13 cellular contexts compared by ENCODE assay signal in the genomic region with DNA sequence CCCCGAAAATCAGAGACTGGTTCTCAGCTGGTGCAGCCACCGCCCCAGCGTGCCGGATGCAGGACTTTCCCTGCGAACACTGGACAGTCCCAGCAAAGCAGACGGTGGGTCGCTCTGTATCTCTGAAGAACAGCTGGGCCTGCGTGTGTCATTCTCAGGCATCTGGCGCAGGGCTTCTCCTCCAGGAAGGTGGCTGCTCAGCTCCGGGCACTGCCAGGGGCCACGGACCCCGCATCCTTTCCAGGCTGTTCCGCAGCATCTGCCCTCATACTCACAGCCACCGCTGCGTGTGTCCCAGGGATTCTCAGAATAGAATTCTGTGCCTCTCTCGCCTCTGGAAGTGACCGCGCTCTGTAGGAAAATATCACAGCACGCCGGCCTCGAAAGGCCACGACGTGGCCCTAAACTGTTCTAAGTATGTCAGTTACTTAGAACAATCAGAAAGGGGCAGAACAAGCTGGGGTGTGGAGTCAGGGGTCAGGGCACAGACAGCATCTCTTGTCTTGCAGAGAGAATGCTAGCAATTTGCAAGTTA. TPM values are rescaled to one million over a fixed set of nuclear protein-coding genes. Genes with fewer than 3 reads are reported as not detected.
A peak's percentile ranks its signal among the peaks of the same experiment; 100 is the strongest.
DNase-seq lines count a peak whose midpoint lies in the region; ATAC-seq, FAIRE-seq and TF ChIP-seq lines count a peak whose summit lies in the region.
"Not testable (repeated sequence)": the region's sequence is repeated elsewhere in the genome, so short reads cannot be mapped to it uniquely, and the experiment has no call there.
"Had no signal": no experiment of that assay in that cellular context is flagged by ENCODE, and none has a peak within 500 bp of the region (broad histone marks: within the 10 kb centered on the region; RNA-seq: fewer than 3 reads in every experiment).

No MANE protein-coding gene starts in this region.

- peak; percentile 21 for DNase-seq in H7
- DNase-seq in activated CD8-positive, alpha-beta T cell treated with anti-CD3 and anti-CD28 coated beads, Interleukin-2, amount 10 ng/mL, durations not matched to agents 7 days and 5 days: peak; percentile 19
- DNase-seq in ecto neural progenitor cell (ENCODE audit: low spot score): peak; percentile 45
- DNase-seq in kidney: peak; percentile 59
- peak; percentile 25 for DNase-seq in stimulated activated CD8-positive, alpha-beta memory T cell treated with anti-CD3 and anti-CD28 coated beads, Interleukin-4, amount 100 ng/mL, for 48 hours
- not testable (repeated sequence) for DNase-seq in urothelium cell line (ENCODE audit: low spot score)

- POLR2A ChIA-PET in activated CD8-positive, alpha-beta T cell treated with anti-CD3 and anti-CD28 coated beads, Interleukin-2, amount 10 ng/mL, durations not matched to agents 7 days and 5 days (lab: Charles Lee): not testable (repeated sequence)

- not testable (repeated sequence) for H3K9me3 ChIP-seq in BLaER1 treated with 17β-estradiol and CSF1 and Interleukin-3, amounts not matched to agents 10 nM and 100 nM (replicated peaks in 1 of 11); kidney (ENCODE audit: control insufficient read depth in 1 of 2, low read length in 2 of 2)

- TF ChIP-seq CTCF in kidney (IDR thresholded peaks at IDR 0.05; ENCODE audit: borderline replicate concordance, extremely low read depth, insufficient read depth): not testable (repeated sequence)

- not testable (repeated sequence) for H3K36me3 Mint-ChIP-seq in activated CD8-positive, alpha-beta T cell treated with anti-CD3 and anti-CD28 coated beads, Interleukin-2, amount 10 ng/mL, durations not matched to agents 7 days and 5 days (ENCODE audit: low read depth); activated T-helper 17 cell treated with anti-CD3 and anti-CD28 coated beads, Interleukin-2, amount 50 U/mL, for 72 hours (ENCODE audit: low read depth)

- not testable (repeated sequence) for H3K4me3 Mint-ChIP-seq in activated CD8-positive, alpha-beta T cell treated with anti-CD3 and anti-CD28 coated beads, Interleukin-2, amount 10 ng/mL, durations not matched to agents 7 days and 5 days
- H3K4me3 Mint-ChIP-seq in activated T-helper 17 cell treated with anti-CD3 and anti-CD28 coated beads, Interleukin-2, amount 50 U/mL, for 72 hours: peak overlapping the region; percentile 78

- H3K4me1 ChIP-seq in BLaER1 treated with 17β-estradiol and CSF1 and Interleukin-3, amounts not matched to agents 10 nM and 100 nM: peaks cover 0 to 49% (median 31%) of the 10 kb centered on the region in 10 experiments; a peak in 13 of 20 replicates
- H3K4me1 ChIP-seq in kidney (ENCODE audit: control insufficient read depth in 1 of 2, insufficient read depth in 1 of 2, low read depth in 1 of 2, low read length in 2 of 2): not testable (repeated sequence)

- FAIRE-seq in kidney (lab: Jason Lieb, UNC): not testable (repeated sequence)
- peak; percentile 75 for FAIRE-seq in urothelium cell line (lab: Jason Lieb, UNC)

- peak overlapping the region in 7 of 11 experiments; percentile 30 to 70 (median 46); a peak in 12 of 22 replicates for H3K4me2 ChIP-seq in BLaER1 treated with 17β-estradiol and CSF1 and Interleukin-3, amounts not matched to agents 10 nM and 100 nM

- not testable (repeated sequence) for ATAC-seq in activated CD8-positive, alpha-beta T cell treated with anti-CD3 and anti-CD28 coated beads, Interleukin-2, amount 10 ng/mL, durations not matched to agents 7 days and 5 days; activated T-helper 17 cell treated with anti-CD3 and anti-CD28 coated beads, Interleukin-2, amount 50 U/mL, for 72 hours (replicated peaks)

- not testable (repeated sequence) for H3K4me3 ChIP-seq in BLaER1 treated with 17β-estradiol and CSF1 and Interleukin-3, amounts not matched to agents 10 nM and 100 nM; H7 (ENCODE audit: insufficient read depth, low read depth, low read length); kidney (ENCODE audit: low read length in 2 of 2)

- not testable (repeated sequence) for H3K27me3 Mint-ChIP-seq in activated CD8-positive, alpha-beta T cell treated with anti-CD3 and anti-CD28 coated beads, Interleukin-2, amount 10 ng/mL, durations not matched to agents 7 days and 5 days (ENCODE audit: low read depth); activated T-helper 17 cell treated with anti-CD3 and anti-CD28 coated beads, Interleukin-2, amount 50 U/mL, for 72 hours

- not testable (repeated sequence) for H3K27ac Mint-ChIP-seq in activated CD8-positive, alpha-beta T cell treated with anti-CD3 and anti-CD28 coated beads, Interleukin-2, amount 10 ng/mL, durations not matched to agents 7 days and 5 days
- H3K27ac Mint-ChIP-seq in activated T-helper 17 cell treated with anti-CD3 and anti-CD28 coated beads, Interleukin-2, amount 50 U/mL, for 72 hours: peak overlapping the region; percentile 61

- CTCF ChIA-PET in activated CD8-positive, alpha-beta T cell treated with anti-CD3 and anti-CD28 coated beads, Interleukin-2, amount 10 ng/mL, durations not matched to agents 7 days and 5 days (lab: Charles Lee): not testable (repeated sequence)

- H3K36me3 ChIP-seq in BLaER1 treated with 17β-estradiol and CSF1 and Interleukin-3, amounts not matched to agents 10 nM and 100 nM; H7 (replicated peaks; ENCODE audit: control insufficient read depth, insufficient read depth, low read length); kidney (ENCODE audit: control insufficient read depth in 1 of 2, insufficient read depth in 2 of 2, low read length in 2 of 2): not testable (repeated sequence)

- peaks cover 14% of the 10 kb centered on the region for H3K4me1 Mint-ChIP-seq in activated CD8-positive, alpha-beta T cell treated with anti-CD3 and anti-CD28 coated beads, Interleukin-2, amount 10 ng/mL, durations not matched to agents 7 days and 5 days (ENCODE audit: low read depth)
- peaks cover 15% of the 10 kb centered on the region for H3K4me1 Mint-ChIP-seq in activated T-helper 17 cell treated with anti-CD3 and anti-CD28 coated beads, Interleukin-2, amount 50 U/mL, for 72 hours

- H3K9me3 Mint-ChIP-seq in activated CD8-positive, alpha-beta T cell treated with anti-CD3 and anti-CD28 coated beads, Interleukin-2, amount 10 ng/mL, durations not matched to agents 7 days and 5 days (ENCODE audit: insufficient read depth); activated T-helper 17 cell treated with anti-CD3 and anti-CD28 coated beads, Interleukin-2, amount 50 U/mL, for 72 hours: not testable (repeated sequence)

- not testable (repeated sequence) for H3K27ac ChIP-seq in BLaER1 treated with 17β-estradiol and CSF1 and Interleukin-3, amounts not matched to agents 10 nM and 100 nM; kidney (ENCODE audit: low read depth in 2 of 2, low read length in 2 of 2)

- H3K9ac ChIP-seq in BLaER1 treated with 17β-estradiol and CSF1 and Interleukin-3, amounts not matched to agents 10 nM and 100 nM; kidney (ENCODE audit: low read length in 2 of 2): not testable (repeated sequence)

- H4K20me1 ChIP-seq in BLaER1 treated with 17β-estradiol and CSF1 and Interleukin-3, amounts not matched to agents 10 nM and 100 nM: not testable (repeated sequence)

- peaks cover 0 to 39% (median 0%) of the 10 kb centered on the region in 11 experiments; a peak in 9 of 22 replicates for H3K27me3 ChIP-seq in BLaER1 treated with 17β-estradiol and CSF1 and Interleukin-3, amounts not matched to agents 10 nM and 100 nM
- not testable (repeated sequence) for H3K27me3 ChIP-seq in H7 (ENCODE audit: control insufficient read depth, insufficient read depth, low read length)

- intact Hi-C loops in kidney (cut with DNase I): not testable (repeated sequence)

RNA-seq across cellular contexts. Expression of a gene that starts 44.7 kb away (rescaled TPM):
- not detected in 2 replicates for total RNA-seq in H7 (2014; rRNA removed; shearing (Covaris generic))
- not detected for total RNA-seq in activated CD8-positive, alpha-beta T cell treated with anti-CD3 and anti-CD28 coated beads, Interleukin-2, amount 10 ng/mL, durations not matched to agents 7 days and 5 days
- total RNA-seq in activated T-helper 17 cell treated with anti-CD3 and anti-CD28 coated beads, Interleukin-2, amount 50 U/mL, for 72 hours: 1 to 10 TPM in 1 of 2 donors, not detected in 1; 4.2 TPM
- 24.4 TPM for total RNA-seq in kidney
- 12.9 TPM for polyA plus RNA-seq in kidney (ENCODE audit: insufficient read depth, low read depth, low replicate concordance)
- total RNA-seq: A673; CD4-positive, CD25-positive, alpha-beta regulatory T cell; GM23338; HT1080 had no signal
- polyA plus RNA-seq: CD8-positive, alpha-beta memory T cell; GM23338 had no signal
